Comparison of ENCODE assay signal across 11 cellular contexts in the genomic region with DNA sequence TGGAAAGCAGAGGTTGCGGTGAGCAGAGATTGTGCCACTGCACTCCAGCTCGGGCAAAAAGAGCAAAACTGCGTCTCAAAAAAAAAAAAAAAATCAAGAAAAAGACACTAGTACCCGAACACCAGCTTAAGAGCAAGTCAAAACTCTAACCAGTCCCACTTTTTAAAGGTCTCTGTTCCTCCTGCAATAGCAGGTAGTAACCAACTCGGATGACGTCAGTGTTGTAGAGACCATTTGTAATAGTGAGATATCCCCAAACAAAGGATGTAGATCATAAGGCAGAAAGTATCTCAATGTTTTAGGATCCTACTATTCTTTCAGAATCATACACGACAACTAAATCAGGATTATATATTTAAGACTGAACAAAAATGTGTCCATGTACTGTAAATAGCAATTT. TPM values are rescaled to one million over a fixed set of nuclear protein-coding genes. Genes with fewer than 3 reads are reported as not detected.
A peak's percentile ranks its signal among the peaks of the same experiment; 100 is the strongest.
DNase-seq lines count a peak whose midpoint lies in the region; ATAC-seq, FAIRE-seq and TF ChIP-seq lines count a peak whose summit lies in the region.
"Had no signal": no experiment of that assay in that cellular context is flagged by ENCODE, and none has a peak within 500 bp of the region (broad histone marks: within the 10 kb centered on the region; RNA-seq: fewer than 3 reads in every experiment).

No MANE protein-coding gene starts in this region.

- intact Hi-C loops in CD8-positive, alpha-beta T cell (cut with DNase I, micrococcal nuclease) = loop anchor here in 1 of 2 experiments (2.0 kb wide), 1 partner anchor 19 kb away; no protein-coding TSS in a partner anchor
- intact Hi-C loops in sigmoid colon (cut with DNase I) = no loop called here

- peak overlapping the region; percentile 76; the same call in 1 of the 2 replicates for H3K9ac ChIP-seq in HUES48 (ENCODE audit: low read depth, low read length)
- H3K9ac ChIP-seq in iPS-20b (ENCODE audit: low read depth, low read length) = peak overlapping the region; percentile 97; the same call in 1 of the 2 replicates
- H3K9ac ChIP-seq in GM23248 = no peak overlapping the region
- H3K9ac ChIP-seq: parathyroid adenoma had no signal

- no peak for DNase-seq in CD8-positive, alpha-beta T cell
- DNase-seq in T-helper 17 cell (no peak), sigmoid colon (no peak), GM23248 (no peak), NCI-H345 (lab: John Stamatoyannopoulos, UW) (no peak), GM12891 (ENCODE audit: insufficient read length, low spot score) (no peak)
- DNase-seq: activated effector memory CD4-positive, alpha-beta T cell treated with Interleukin-2 at 50 U/mL for 16 hours had no signal

- no peak for TF ChIP-seq CTCF in CD8-positive, alpha-beta T cell (IDR thresholded peaks at IDR 0.05)
- no peak for TF ChIP-seq CTCF in sigmoid colon (IDR thresholded peaks at IDR 0.05)

- H3K4me3 Mint-ChIP-seq in CD8-positive, alpha-beta T cell = peak overlapping the region; percentile 91
- H3K4me3 Mint-ChIP-seq in T-helper 17 cell = peak overlapping the region; percentile 96

- CTCF ChIA-PET in CD8-positive, alpha-beta T cell (lab: Charles Lee) = interaction anchor here (0.6 to 1.6 kb wide), 3 partner anchors 20 to 95 kb away, joined by 3 to 6 read pairs (median 5); a partner anchor contains a TSS

- no peaks in the 10 kb centered on the region for H3K9me2 ChIP-seq in GM23248 (ENCODE audit: insufficient read depth)

- no peaks in the 10 kb centered on the region for H3K27me3 ChIP-seq in CD8-positive, alpha-beta T cell (ENCODE audit: insufficient read depth, low read length)
- H3K27me3 ChIP-seq in HUES48 (ENCODE audit: control insufficient read depth, insufficient read depth, low read length) = no peaks in the 10 kb centered on the region
- H3K27me3 ChIP-seq in iPS-20b (ENCODE audit: insufficient read depth, low read length) = no peaks in the 10 kb centered on the region
- no peaks in the 10 kb centered on the region for H3K27me3 ChIP-seq in sigmoid colon
- no peaks in the 10 kb centered on the region for H3K27me3 ChIP-seq in GM23248 (replicated peaks; ENCODE audit: insufficient read depth)

- H3F3A ChIP-seq in GM23248 (ENCODE audit: insufficient read depth) = peaks cover 13% of the 10 kb centered on the region

- no peaks in the 10 kb centered on the region for H3K27me3 Mint-ChIP-seq in CD8-positive, alpha-beta T cell (ENCODE audit: low read depth)
- H3K27me3 Mint-ChIP-seq in T-helper 17 cell = no peaks in the 10 kb centered on the region

- no peak for TF ChIP-seq EP300 in sigmoid colon (IDR thresholded peaks at IDR 0.05)

- WGBS in sigmoid colon, 2 donors = 90 to 93% methylated on average over 7 of the region's 7 CpGs
- 94 to 95% methylated on average over 7 of the region's 7 CpGs for WGBS in GM23248 (ENCODE audit: low coverage in 1 of 2, low lambda C conversion rate in 2 of 2, missing lambda C conversion rate in 2 of 2), 2 experiments

- H2AFZ ChIP-seq in GM23248 = no peak overlapping the region
- H2AFZ ChIP-seq: parathyroid adenoma had no signal

- H3K79me2 ChIP-seq in GM23248 (ENCODE audit: insufficient read depth) = peaks cover 68% of the 10 kb centered on the region

- no peak for ATAC-seq in CD8-positive, alpha-beta T cell
- no peak for ATAC-seq in T-helper 17 cell

- no peak overlapping the region for H3K27ac ChIP-seq in CD8-positive, alpha-beta T cell (ENCODE audit: low read depth, low read length)
- H3K27ac ChIP-seq in HUES48 (ENCODE audit: low read depth, low read length) (peak overlapping the region; percentile 72), iPS-20b (ENCODE audit: low read length) (no peak overlapping the region), sigmoid colon (no peak overlapping the region), GM23248 (no peak overlapping the region)
- H3K27ac ChIP-seq: parathyroid adenoma had no signal

- no peak overlapping the region for H3K27ac Mint-ChIP-seq in CD8-positive, alpha-beta T cell
- peak overlapping the region; percentile 93 for H3K27ac Mint-ChIP-seq in T-helper 17 cell

- peaks cover 23% of the 10 kb centered on the region for H3K4me1 ChIP-seq in CD8-positive, alpha-beta T cell (ENCODE audit: insufficient read depth, low read length)
- H3K4me1 ChIP-seq in HUES48 (ENCODE audit: control insufficient read depth, insufficient read depth, low read length) = peaks cover 17% of the 10 kb centered on the region
- peaks cover 9% of the 10 kb centered on the region; the same call in 1 of the 2 replicates for H3K4me1 ChIP-seq in iPS-20b (ENCODE audit: insufficient read depth, low read length)
- H3K4me1 ChIP-seq in sigmoid colon = peaks cover 5 to 19% (median 14%) of the 10 kb centered on the region in 4 donors
- H3K4me1 ChIP-seq in GM23248 (ENCODE audit: insufficient read depth) = peaks cover 9% of the 10 kb centered on the region; the same call in 1 of the 2 replicates
- H3K4me1 ChIP-seq: parathyroid adenoma had no signal

- no peak for FAIRE-seq in GM12891 (lab: Jason Lieb, UNC)
- FAIRE-seq: frontal cortex had no signal

- TF ChIP-seq POLR2A in sigmoid colon (IDR thresholded peaks at IDR 0.05) (no peak), GM12891 (IDR thresholded peaks at IDR 0.05; ENCODE audit: low read depth, low read length) (no peak)

- POLR2A ChIA-PET in CD8-positive, alpha-beta T cell (lab: Charles Lee) = no interaction called here

- no peak overlapping the region for H3K4me2 ChIP-seq in GM23248 (ENCODE audit: unreplicated experiment)

- in situ Hi-C loops in GM23248 (cut with MboI) = no loop called here

- H3K4me3 ChIP-seq in CD8-positive, alpha-beta T cell (ENCODE audit: low read depth, low read length) = no peak overlapping the region
- peak overlapping the region; percentile 73 for H3K4me3 ChIP-seq in HUES48 (ENCODE audit: low read depth, low read length)
- H3K4me3 ChIP-seq in iPS-20b (ENCODE audit: low read length) = peak overlapping the region; percentile 98
- H3K4me3 ChIP-seq in sigmoid colon = no peak overlapping the region
- no peak overlapping the region for H3K4me3 ChIP-seq in GM23248

- H3K36me3 Mint-ChIP-seq in CD8-positive, alpha-beta T cell = peaks cover 28% of the 10 kb centered on the region
- H3K36me3 Mint-ChIP-seq in T-helper 17 cell (ENCODE audit: low read depth) = peaks cover 7% of the 10 kb centered on the region

- H4K20me1 ChIP-seq in GM23248 (ENCODE audit: insufficient read depth) = no peaks in the 10 kb centered on the region

- H3K9me3 Mint-ChIP-seq in CD8-positive, alpha-beta T cell = no peaks in the 10 kb centered on the region

- H3K4me1 Mint-ChIP-seq in CD8-positive, alpha-beta T cell (ENCODE audit: low read depth) = peaks cover 31% of the 10 kb centered on the region
- H3K4me1 Mint-ChIP-seq in T-helper 17 cell = peaks cover 37% of the 10 kb centered on the region

- peaks cover 8% of the 10 kb centered on the region for H3K36me3 ChIP-seq in CD8-positive, alpha-beta T cell (ENCODE audit: insufficient read depth, low read length)
- H3K36me3 ChIP-seq in HUES48 (ENCODE audit: control insufficient read depth, insufficient read depth, low read length) (peaks cover 28% of the 10 kb centered on the region), iPS-20b (ENCODE audit: insufficient read depth, low read depth, low read length) (peaks cover 23% of the 10 kb centered on the region), sigmoid colon (peaks cover 0 to 14% (median 2%) of the 10 kb centered on the region in 4 donors), GM23248 (ENCODE audit: low read depth) (no peaks in the 10 kb centered on the region)

- H3K9me3 ChIP-seq in CD8-positive, alpha-beta T cell (ENCODE audit: low read length) = no peaks in the 10 kb centered on the region
- H3K9me3 ChIP-seq in HUES48 (ENCODE audit: control insufficient read depth, insufficient read depth, low read length) (no peaks in the 10 kb centered on the region), T-helper 17 cell (ENCODE audit: control insufficient read depth, low read length, poor library complexity, severe bottlenecking) (no peaks in the 10 kb centered on the region), iPS-20b (ENCODE audit: insufficient read depth, low read depth, low read length) (no peaks in the 10 kb centered on the region), sigmoid colon (no peaks in the 10 kb centered on the region), GM23248 (ENCODE audit: low read depth) (no peaks in the 10 kb centered on the region)

RNA-seq across cellular contexts. Expression of a gene that starts 2.4 kb away (rescaled TPM):
- total RNA-seq in CD8-positive, alpha-beta T cell = 10 to 100 TPM; 15.1 to 17.3 TPM
- total RNA-seq in T-helper 17 cell (10 to 100 TPM; 40.0 to 46.8 TPM), sigmoid colon (10 to 100 TPM; 17.5 to 19.1 (median 18.8) TPM)
- polyA plus RNA-seq in sigmoid colon (100 to 1,000 TPM; 361 to 627 (median 471) TPM), GM23248 (2016; fragmentation: Nextera tagmentation; extraction: Ambion mirVana) (199 TPM in 2 replicates)
- total RNA-seq in GM23248 (2014; rRNA removed; shearing (Covaris generic)) = 54.0 and 59.8 TPM in 2 replicates
- 347 TPM for polyA plus RNA-seq in GM12891 (2012; ENCODE audit: low read depth, missing spikeins)

RNA-seq across cellular contexts. Expression of a gene that starts 20.4 kb away (rescaled TPM):
- 10 to 100 TPM; 19.3 to 20.4 TPM for total RNA-seq in CD8-positive, alpha-beta T cell
- total RNA-seq in T-helper 17 cell (10 to 100 TPM; 20.6 to 29.8 TPM), sigmoid colon (100 to 1,000 TPM in 1 of 4 donors, 10 to 100 TPM in 3; 60.7 to 109 (median 82.4) TPM)
- polyA plus RNA-seq in sigmoid colon (100 to 1,000 TPM; 102 to 116 (median 110) TPM), GM23248 (2016; fragmentation: Nextera tagmentation; extraction: Ambion mirVana) (66.5 and 67.9 TPM in 2 replicates)
- total RNA-seq in GM23248 (2014; rRNA removed; shearing (Covaris generic)) = 51.5 and 60.8 TPM in 2 replicates
- polyA plus RNA-seq in GM12891 (2012; ENCODE audit: low read depth, missing spikeins) = 60.7 TPM

RNA-seq across cellular contexts. Expression of a gene that starts 30.9 kb away (rescaled TPM):
- total RNA-seq in CD8-positive, alpha-beta T cell = 100 to 1,000 TPM; 192 to 203 TPM
- total RNA-seq in T-helper 17 cell (100 to 1,000 TPM; 216 to 236 TPM), sigmoid colon (100 to 1,000 TPM in 1 of 4 donors, 10 to 100 TPM in 3; 63.0 to 109 (median 87.1) TPM)
- polyA plus RNA-seq in sigmoid colon (100 to 1,000 TPM in 2 of 3 donors, 10 to 100 TPM in 1; 69.9 to 130 (median 117) TPM), GM23248 (2016; fragmentation: Nextera tagmentation; extraction: Ambion mirVana) (465 and 472 TPM in 2 replicates)
- total RNA-seq in GM23248 (2014; rRNA removed; shearing (Covaris generic)) = 70.8 and 86.5 TPM in 2 replicates
- 260 TPM for polyA plus RNA-seq in GM12891 (2012; ENCODE audit: low read depth, missing spikeins)

RNA-seq across cellular contexts. Expression of a gene that starts 42.1 kb away (rescaled TPM):
- 1 to 10 TPM; 2.0 to 3.0 TPM for total RNA-seq in CD8-positive, alpha-beta T cell
- total RNA-seq in T-helper 17 cell (1 to 10 TPM; 8.9 to 9.3 TPM), sigmoid colon (1 to 10 TPM; 3.2 to 7.8 (median 4.3) TPM)
- polyA plus RNA-seq in sigmoid colon (10 to 100 TPM; 15.0 to 18.9 (median 16.6) TPM), GM23248 (2016; fragmentation: Nextera tagmentation; extraction: Ambion mirVana) (9.8 and 11.3 TPM in 2 replicates)
- total RNA-seq in GM23248 (2014; rRNA removed; shearing (Covaris generic)) = 1.3 and 3.8 TPM in 2 replicates
- polyA plus RNA-seq in GM12891 (2012; ENCODE audit: low read depth, missing spikeins) = 7.2 TPM

RNA-seq across cellular contexts. Expression of a gene that starts 53.6 kb away (rescaled TPM):
- total RNA-seq in CD8-positive, alpha-beta T cell = 10 to 100 TPM; 57.4 to 65.3 TPM
- 10 to 100 TPM; 75.0 to 75.3 TPM for total RNA-seq in T-helper 17 cell
- total RNA-seq in sigmoid colon = 10 to 100 TPM; 21.1 to 32.2 (median 29.7) TPM
- polyA plus RNA-seq in sigmoid colon = 10 to 100 TPM; 31.0 to 48.6 (median 42.8) TPM
- 13.4 and 26.2 TPM in 2 replicates for total RNA-seq in GM23248 (2014; rRNA removed; shearing (Covaris generic))
- 31.4 and 44.0 TPM in 2 replicates for polyA plus RNA-seq in GM23248 (2016; fragmentation: Nextera tagmentation; extraction: Ambion mirVana)
- 41.1 TPM for polyA plus RNA-seq in GM12891 (2012; ENCODE audit: low read depth, missing spikeins)

Comparison
In these comparisons a context has a peak if more than half of its experiments do, and no peak if none do; other contexts are left out.
1. H3K4me3 ChIP-seq: peak in HUES48 (single experiment) and iPS-20b (single experiment); none in CD8-positive, alpha-beta T cell (single experiment), sigmoid colon (0 of 4) and GM23248 (single experiment).